In genomic region chr18:35979112-35979511, GRCh38 we compare ENCODE assay signal across 34 cellular contexts.
"Had no signal": no experiment of that assay in that cellular context is flagged by ENCODE, and none has a peak within 500 bp of the region (broad histone marks: within the 10 kb centered on the region; RNA-seq: fewer than 3 reads in every experiment).

No MANE protein-coding gene starts in this region.

- H3K4me3 ChIP-seq: adrenal gland, body of pancreas, breast epithelium had no signal

- H3K9me3 ChIP-seq: adrenal gland, body of pancreas, breast epithelium had no signal

- ATAC-seq: activated CD8-positive, alpha-beta T cell treated with anti-CD3 and anti-CD28 coated beads for 36 hours; activated naive CD4-positive, alpha-beta T cell treated with anti-CD3 and anti-CD28 coated beads, Interleukin-2, amount 50 U/mL, for 72 hours; activated T-cell treated with anti-CD3 and anti-CD28 coated beads, Interleukin-2, amount 50 U/mL, for 4 hours; activated T-cell treated with anti-CD3 and anti-CD28 coated beads, Interleukin-2, amount 50 U/mL, for 72 hours; activated T-helper 17 cell treated with anti-CD3 and anti-CD28 coated beads, Interleukin-2, amount 50 U/mL, for 72 hours; body of pancreas had no signal

- H3K27me3 ChIP-seq: adrenal gland, body of pancreas, brain microvascular endothelial cell, breast epithelium had no signal

- FAIRE-seq: astrocyte, TTC549 had no signal

- H3K27ac ChIP-seq: adrenal gland, body of pancreas, brain microvascular endothelial cell, breast epithelium, VCaP had no signal

- DNase-seq: activated B cell treated with CpG ODN at 0.5 μM for 24 hours; activated CD4-positive, alpha-beta memory T cell treated with anti-CD3 and anti-CD28 coated beads for 36 hours; activated CD4-positive, alpha-beta T cell treated with anti-CD3 and anti-CD28 coated beads for 4 hours; activated CD4-positive, alpha-beta T cell treated with anti-CD3 and anti-CD28 coated beads, Interleukin-2, amount 10 ng/mL, durations not matched to agents 24 days and 14 days; activated CD4-positive, alpha-beta T cell treated with anti-CD3 and anti-CD28 coated beads, Interleukin-2, amount 50 U/mL, for 1 hour; activated CD4-positive, alpha-beta T cell treated with anti-CD3 and anti-CD28 coated beads, Interleukin-2, amount 50 U/mL, for 4 hours; activated CD4-positive, CD25-positive, alpha-beta regulatory T cell treated with anti-CD3 and anti-CD28 coated beads, Interleukin-2, amount 50 U/mL, for 72 hours; activated CD8-positive, alpha-beta memory T cell treated with anti-CD3 and anti-CD28 coated beads, Interleukin-2, amount 50 U/mL, for 4 hours; activated CD8-positive, alpha-beta T cell treated with anti-CD3 and anti-CD28 coated beads for 36 hours; activated effector memory CD4-positive, alpha-beta T cell treated with anti-CD3 and anti-CD28 coated beads, Interleukin-2, amount 50 U/mL, for 16 hours; activated gamma-delta T cell treated with Interleukin-2 at 50 U/mL for 16 hours; activated naive CD4-positive, alpha-beta T cell; activated naive CD4-positive, alpha-beta T cell treated with anti-CD3 and anti-CD28 coated beads for 36 hours; activated naive CD4-positive, alpha-beta T cell treated with anti-CD3 and anti-CD28 coated beads, Interleukin-2, amount 50 U/mL, for 16 hours; activated naive CD8-positive, alpha-beta T cell treated with anti-CD3 and anti-CD28 coated beads for 36 hours; activated T-cell treated with anti-CD3 and anti-CD28 coated beads for 4 hours; activated T-cell treated with anti-CD3 and anti-CD28 coated beads, Interleukin-2, amount 50 U/mL, for 1 hour; activated T-cell treated with anti-CD3 and anti-CD28 coated beads, Interleukin-2, amount 50 U/mL, for 4 hours; activated T-cell treated with anti-CD3 and anti-CD28 coated beads, Interleukin-2, amount 50 U/mL, for 72 hours; adrenal gland; amniotic stem cell; aorta; body of pancreas; brain microvascular endothelial cell; central memory CD4-positive, alpha-beta T cell; T-helper 1 cell; T-helper 2 cell; T-helper 9 cell had no signal

- H3K36me3 ChIP-seq: breast epithelium had no signal
